ENCODE assay signal across 1 cellular context in genomic region chr19:18203863-18204393, GRCh38.
TF ChIP-seq lines count a peak whose summit lies in the region.

Gene RAB3A (minus strand): TSS chr19:18204042. CDS start chr19:18202740, 1,302 bp downstream.

TF ChIP-seq in HEK293, 187 proteins besides CTCF, POLR2A, EP300 and RAD21 (continued from another document):
- TF ChIP-seq ZBTB8A (tag by site-specific recombination; IDR thresholded peaks at IDR 0.05), result peak; percentile 16; the same call in 1 of the 2 replicates
- TF ChIP-seq SCRT2 (tag by site-specific recombination; IDR thresholded peaks at IDR 0.05), result no peak
- peak; percentile 87; the same call in 1 of the 2 replicates for TF ChIP-seq ZNF335 (tag by site-specific recombination; conservative IDR thresholded peaks at IDR 0.05)
- 0 out of 2 replicates have a peak, but pooled peaks have one; percentile 27 for TF ChIP-seq ZBTB48 (tag by site-specific recombination; IDR thresholded peaks at IDR 0.05)
- TF ChIP-seq KLF10 (tag by site-specific recombination; IDR thresholded peaks at IDR 0.05), result peak; percentile 99
- TF ChIP-seq ZNF629 (tag by site-specific recombination; IDR thresholded peaks at IDR 0.05), result peak; percentile 93
- peak; percentile 99 for TF ChIP-seq SP2 (tag by site-specific recombination; IDR thresholded peaks at IDR 0.05)
- peak; percentile 82 for TF ChIP-seq EGR2 (tag by site-specific recombination; IDR thresholded peaks at IDR 0.05; ENCODE audit: low read depth)
